In genomic region chr5:149381986-149382338, GRCh38 we compare ENCODE assay signal across 8 cellular contexts. TPM values are rescaled to one million over a fixed set of nuclear protein-coding genes. Genes with fewer than 3 reads are reported as not detected.
A peak's percentile ranks its signal among the peaks of the same experiment; 100 is the strongest.
DNase-seq lines count a peak whose midpoint lies in the region; TF ChIP-seq lines count a peak whose summit lies in the region.

No MANE protein-coding gene starts in this region.

- intact Hi-C loops in colonic mucosa (cut with DNase I) = loop anchor here (2.0 to 5.0 kb wide), 3 partner anchors 49 to 235 kb away; no protein-coding TSS in a partner anchor
- intact Hi-C loops in lower leg skin (cut with DNase I; ENCODE audit: low total_unique reads) = loop anchor here (5.0 to 10.0 kb wide), 3 partner anchors 50 to 235 kb away; no protein-coding TSS in a partner anchor

- peaks cover 23% of the 10 kb centered on the region for H3K4me1 Mint-ChIP-seq in HFFc6 (ENCODE audit: low read depth)

- H3K27me3 Mint-ChIP-seq in HFFc6 (ENCODE audit: insufficient read depth) = peaks cover 3% of the 10 kb centered on the region

- no peaks in the 10 kb centered on the region for H3K36me3 Mint-ChIP-seq in HFFc6 (ENCODE audit: low read depth)

- H3K9me3 ChIP-seq in colonic mucosa = no peaks in the 10 kb centered on the region

- H3K27ac Mint-ChIP-seq in HFFc6 = no peak overlapping the region

- peak overlapping the region; percentile 41 for H3K27ac ChIP-seq in colonic mucosa

- DNase-seq in HFFc6 = peak; percentile 61
- DNase-seq in NCI-H2196 (lab: John Stamatoyannopoulos, UW; ENCODE audit: unreplicated experiment) = peak; percentile 47
- peak; percentile 85 for DNase-seq in activated CD4-positive, alpha-beta T cell treated with anti-CD3 and anti-CD28 coated beads for 48 hours
- peak; percentile 81 for DNase-seq in colonic mucosa
- DNase-seq in lower leg skin (ENCODE audit: low spot score in 2 of 2) = peak; percentile 68 to 95
- DNase-seq in stimulated activated CD4-positive, alpha-beta T cell treated with anti-CD3 and anti-CD28 coated beads, TNF-alpha, amount 100 ng/mL, for 1 hour (ENCODE audit: low read depth in 3 of 3, low spot score in 1 of 3) = peak in 2 of 3 donors; percentile 46 to 68
- no peak for DNase-seq in foreskin melanocyte

- H3K4me3 Mint-ChIP-seq in HFFc6 = no peak overlapping the region

- no peaks in the 10 kb centered on the region for H3K9me3 Mint-ChIP-seq in HFFc6

- H3K4me3 ChIP-seq in GM12875 (ENCODE audit: low read depth, low read length) = no peak overlapping the region
- H3K4me3 ChIP-seq in colonic mucosa = no peak overlapping the region
- no peak overlapping the region for H3K4me3 ChIP-seq in lower leg skin (ENCODE audit: low read depth, poor library complexity, severe bottlenecking)

- no peak for TF ChIP-seq POLR2A in lower leg skin (IDR thresholded peaks at IDR 0.05)

- no peaks in the 10 kb centered on the region for H3K36me3 ChIP-seq in colonic mucosa

- H3K9ac ChIP-seq in colonic mucosa (ENCODE audit: low read depth in 2 of 2, low read length in 2 of 2) = peak overlapping the region; percentile 15 to 36

- no peaks in the 10 kb centered on the region for H3K27me3 ChIP-seq in colonic mucosa

- no peaks in the 10 kb centered on the region for H3K4me1 ChIP-seq in colonic mucosa

- peak; percentile 94 for TF ChIP-seq CTCF in GM12875 (IDR thresholded peaks at IDR 0.05; ENCODE audit: borderline replicate concordance, insufficient read depth, low read depth, low read length)
- peak; percentile 98 for TF ChIP-seq CTCF in HFFc6 (IDR thresholded peaks at IDR 0.05)
- TF ChIP-seq CTCF in colonic mucosa (IDR thresholded peaks at IDR 0.05) = peak; percentile 83
- peak in 1 of 3 donors; percentile 68 for TF ChIP-seq CTCF in lower leg skin (IDR thresholded peaks at IDR 0.05)

- 26% methylated on average over 16 of the region's 16 CpGs for WGBS in lower leg skin, 2 donors

RNA-seq across cellular contexts. Expression of gene IL17B, which starts 2.9 kb away (rescaled TPM):
- total RNA-seq in HFFc6 (2021; fragmentation: NEBNext Ultra II Directional; extraction: Animal tissue kit (Norgen Biotek cat#: 25700)) = under 1 TPM; 0.50 to 0.85 (median 0.76) TPM
- total RNA-seq in colonic mucosa = under 1 TPM in 1 of 2 donors, not detected in 1; 0.42 TPM
- not detected for total RNA-seq in lower leg skin

RNA-seq across cellular contexts. Expression of gene PCYOX1L, which starts 24.1 kb away (rescaled TPM):
- total RNA-seq in HFFc6 (2021; fragmentation: NEBNext Ultra II Directional; extraction: Animal tissue kit (Norgen Biotek cat#: 25700)) = 10 to 100 TPM in 5 of 6 experiments, 1 to 10 TPM in 1; 9.8 to 13.5 (median 11.0) TPM
- 10 to 100 TPM in 1 of 2 donors, 1 to 10 TPM in 1; 4.0 to 10.1 TPM for total RNA-seq in colonic mucosa
- total RNA-seq in lower leg skin = 1 to 10 TPM; 2.7 to 5.6 (median 3.9) TPM

RNA-seq across cellular contexts. Expression of gene GRPEL2, which starts 36.7 kb away (rescaled TPM):
- 10 to 100 TPM; 15.6 to 18.9 (median 17.5) TPM for total RNA-seq in HFFc6 (2021; fragmentation: NEBNext Ultra II Directional; extraction: Animal tissue kit (Norgen Biotek cat#: 25700))
- total RNA-seq in colonic mucosa (10 to 100 TPM; 14.5 to 16.4 TPM), lower leg skin (10 to 100 TPM in 2 of 4 donors, 1 to 10 TPM in 2; 6.6 to 12.4 (median 10.2) TPM)
